2 cellular contexts compared by ENCODE assay signal in genomic region chr12:54098644-54099043, GRCh38. TPM values are rescaled to one million over a fixed set of nuclear protein-coding genes. Genes with fewer than 3 reads are reported as not detected.
"Had no signal": no experiment of that assay in that cellular context is flagged by ENCODE, and none has a peak within 500 bp of the region (broad histone marks: within the 10 kb centered on the region; RNA-seq: fewer than 3 reads in every experiment).

No MANE protein-coding gene starts in this region.

RNA-seq across cellular contexts. Expression of gene HOXC4, which starts 45.0 kb away (rescaled TPM):
- total RNA-seq: Right ventricle myocardium inferior, Right ventricle myocardium superior had no signal
